ENCODE assay signal across 25 cellular contexts in genomic region chr21:21018841-21019240, GRCh38. TPM values are rescaled to one million over a fixed set of nuclear protein-coding genes. Genes with fewer than 3 reads are reported as not detected.
DNase-seq lines count a peak whose midpoint lies in the region; ATAC-seq and TF ChIP-seq lines count a peak whose summit lies in the region.
"Had no signal": no experiment of that assay in that cellular context is flagged by ENCODE, and none has a peak within 500 bp of the region (broad histone marks: within the 10 kb centered on the region; RNA-seq: fewer than 3 reads in every experiment).

No MANE protein-coding gene starts in this region.

- no peak for TF ChIP-seq CTCF in smooth muscle cell (IDR thresholded peaks at IDR 0.05; ENCODE audit: borderline replicate concordance, insufficient read depth, poor library complexity, severe bottlenecking)
- TF ChIP-seq CTCF in brain microvascular endothelial cell (IDR thresholded peaks at IDR 0.05; ENCODE audit: low read depth, low read length, missing control alignments) = no peak

- H3F3A ChIP-seq in smooth muscle cell (ENCODE audit: low read depth) = no peaks in the 10 kb centered on the region

- H3K4me1 ChIP-seq in smooth muscle cell (ENCODE audit: low read depth) = no peaks in the 10 kb centered on the region
- H3K4me1 ChIP-seq: upper lobe of left lung had no signal

- H3K36me3 Mint-ChIP-seq in naive thymus-derived CD8-positive, alpha-beta T cell = no peaks in the 10 kb centered on the region
- H3K36me3 Mint-ChIP-seq: activated CD4-positive, alpha-beta memory T cell treated with anti-CD3 and anti-CD28 coated beads for 36 hours; activated naive CD4-positive, alpha-beta T cell treated with anti-CD3 and anti-CD28 coated beads, Interleukin-2, amount 50 U/mL, for 72 hours had no signal

- no peak for ATAC-seq in naive thymus-derived CD8-positive, alpha-beta T cell
- ATAC-seq: activated naive CD4-positive, alpha-beta T cell treated with anti-CD3 and anti-CD28 coated beads, Interleukin-2, amount 50 U/mL, for 72 hours; heart left ventricle; Right ventricle myocardium inferior had no signal

- no peaks in the 10 kb centered on the region for H3K79me2 ChIP-seq in smooth muscle cell (ENCODE audit: low read depth)

- H3K4me3 ChIP-seq in smooth muscle cell (no peak overlapping the region), brain microvascular endothelial cell (ENCODE audit: low read depth, low read length) (no peak overlapping the region)
- H3K4me3 ChIP-seq: BLaER1 treated with 17β-estradiol and CSF1 and Interleukin-3, amounts not matched to agents 10 nM and 100 nM; heart left ventricle; PC-9; upper lobe of left lung had no signal

- no peak overlapping the region for H3K27ac ChIP-seq in smooth muscle cell (ENCODE audit: low read depth)
- no peak overlapping the region for H3K27ac ChIP-seq in brain microvascular endothelial cell
- H3K27ac ChIP-seq: BLaER1 treated with 17β-estradiol and CSF1 and Interleukin-3, amounts not matched to agents 10 nM and 100 nM; heart left ventricle; neutrophil; PC-9; upper lobe of left lung had no signal

- H3K27me3 Mint-ChIP-seq in naive thymus-derived CD8-positive, alpha-beta T cell = peaks cover 0 to 1% (median 0%) of the 10 kb centered on the region in 5 donors
- H3K27me3 Mint-ChIP-seq: activated CD4-positive, alpha-beta memory T cell treated with anti-CD3 and anti-CD28 coated beads for 36 hours; dendritic cell treated with granulocyte-macrophage colony-stimulating factor and Interleukin-4, amounts not matched to agents 40 ng/mL and 50 ng/mL, for 4 days; naive B cell had no signal

- no peak overlapping the region for H3K4me3 Mint-ChIP-seq in naive thymus-derived CD8-positive, alpha-beta T cell
- H3K4me3 Mint-ChIP-seq: activated CD4-positive, alpha-beta memory T cell treated with anti-CD3 and anti-CD28 coated beads for 36 hours; dendritic cell treated with granulocyte-macrophage colony-stimulating factor and Interleukin-4, amounts not matched to agents 40 ng/mL and 50 ng/mL, for 4 days; naive B cell had no signal

- no peaks in the 10 kb centered on the region for H3K9me3 ChIP-seq in smooth muscle cell (replicated peaks; ENCODE audit: low read depth)
- H3K9me3 ChIP-seq: BLaER1 treated with 17β-estradiol and CSF1 and Interleukin-3, amounts not matched to agents 10 nM and 100 nM; heart left ventricle; neutrophil; upper lobe of left lung had no signal

- H2AFZ ChIP-seq in smooth muscle cell (ENCODE audit: low read depth) = no peak overlapping the region
- H2AFZ ChIP-seq: PC-9 had no signal

- DNase-seq in NCI-H446 treated with DMSO at 0.1 percent for 48 hours (lab: John Stamatoyannopoulos, UW) (peak; percentile 28), astrocyte of the hippocampus (ENCODE audit: low read depth, low spot score) (peak; percentile 57), hippocampal formation (lab: John Stamatoyannopoulos, UW) (peak; percentile 63), smooth muscle cell (lab: John Stamatoyannopoulos, UW; ENCODE audit: unreplicated experiment) (no peak), brain microvascular endothelial cell (no peak)
- DNase-seq in naive thymus-derived CD8-positive, alpha-beta T cell = no peak
- no peak for DNase-seq in NK-92 treated with Interleukin-12 subunit alpha and Interleukin-12 subunit beta, amount 100 ng/mL, for 24 hours (lab: John Stamatoyannopoulos, UW)
- DNase-seq: activated CD4-positive, alpha-beta memory T cell treated with anti-CD3 and anti-CD28 coated beads for 36 hours; activated CD4-positive, alpha-beta T cell treated with anti-CD3 and anti-CD28 coated beads for 1 hour; central memory CD4-positive, alpha-beta T cell; erythroblast; heart left ventricle; Karpas-422; naive B cell; NCI-H187; NCI-H524; PC-9; stimulated activated CD4-positive, alpha-beta T cell treated with anti-CD3 and anti-CD28 coated beads, Interleukin-4, amount 100 ng/mL, for 4 hours; T-helper 2 cell; upper lobe of left lung had no signal

- H3K36me3 ChIP-seq in smooth muscle cell (ENCODE audit: low read depth) = no peaks in the 10 kb centered on the region
- H3K36me3 ChIP-seq in brain microvascular endothelial cell (replicated peaks) = no peaks in the 10 kb centered on the region
- H3K36me3 ChIP-seq: BLaER1 treated with 17β-estradiol and CSF1 and Interleukin-3, amounts not matched to agents 10 nM and 100 nM; heart left ventricle; neutrophil; upper lobe of left lung had no signal

- in situ Hi-C loops in brain microvascular endothelial cell (cut with HindIII; ENCODE audit: low pct_ligation_motif_present, low sequenced_read_pairs) = no loop called here

- no peak overlapping the region for H3K27ac Mint-ChIP-seq in naive thymus-derived CD8-positive, alpha-beta T cell
- H3K27ac Mint-ChIP-seq: activated CD4-positive, alpha-beta memory T cell treated with anti-CD3 and anti-CD28 coated beads for 36 hours; activated naive CD4-positive, alpha-beta T cell treated with anti-CD3 and anti-CD28 coated beads, Interleukin-2, amount 50 U/mL, for 72 hours; dendritic cell treated with granulocyte-macrophage colony-stimulating factor and Interleukin-4, amounts not matched to agents 40 ng/mL and 50 ng/mL, for 4 days; naive B cell had no signal

- H3K27me3 ChIP-seq in smooth muscle cell (ENCODE audit: low read depth) (no peaks in the 10 kb centered on the region), brain microvascular endothelial cell (replicated peaks) (no peaks in the 10 kb centered on the region)
- H3K27me3 ChIP-seq: BLaER1 treated with 17β-estradiol and CSF1 and Interleukin-3, amounts not matched to agents 10 nM and 100 nM; heart left ventricle; neutrophil; upper lobe of left lung had no signal

- 84% methylated on average over 2 of the region's 2 CpGs for WGBS in smooth muscle cell (ENCODE audit: low lambda C conversion rate)

- H3K9ac ChIP-seq in smooth muscle cell (ENCODE audit: low read depth) = no peak overlapping the region
- H3K9ac ChIP-seq: BLaER1 treated with 17β-estradiol and CSF1 and Interleukin-3, amounts not matched to agents 10 nM and 100 nM had no signal

- H3K4me1 Mint-ChIP-seq in naive thymus-derived CD8-positive, alpha-beta T cell = no peaks in the 10 kb centered on the region
- H3K4me1 Mint-ChIP-seq: naive B cell had no signal

- H3K9me3 Mint-ChIP-seq in naive thymus-derived CD8-positive, alpha-beta T cell = peaks cover 0 to 3% (median 0%) of the 10 kb centered on the region in 9 donors
- H3K9me3 Mint-ChIP-seq: activated CD4-positive, alpha-beta memory T cell treated with anti-CD3 and anti-CD28 coated beads for 36 hours; activated naive CD4-positive, alpha-beta T cell treated with anti-CD3 and anti-CD28 coated beads, Interleukin-2, amount 50 U/mL, for 72 hours; dendritic cell treated with granulocyte-macrophage colony-stimulating factor and Interleukin-4, amounts not matched to agents 40 ng/mL and 50 ng/mL, for 4 days had no signal

- no peaks in the 10 kb centered on the region for H4K20me1 ChIP-seq in smooth muscle cell (ENCODE audit: low read depth)
- H4K20me1 ChIP-seq: BLaER1 treated with 17β-estradiol and CSF1 and Interleukin-3, amounts not matched to agents 10 nM and 100 nM had no signal

- peak overlapping the region; percentile 24 for H3K4me2 ChIP-seq in smooth muscle cell
- H3K4me2 ChIP-seq: PC-9 had no signal

- POLR2A ChIA-PET in naive thymus-derived CD8-positive, alpha-beta T cell (lab: Charles Lee) = no interaction called here

RNA-seq across cellular contexts. Expression of gene NCAM2, which starts 20.6 kb away (rescaled TPM):
- total RNA-seq in smooth muscle cell = 0.04 and 0.49 TPM in 2 replicates
- polyA plus RNA-seq in smooth muscle cell = 0.77 TPM in 1 of 2 replicates, not detected in the other
- total RNA-seq in naive thymus-derived CD8-positive, alpha-beta T cell = not detected
- polyA plus RNA-seq in naive thymus-derived CD8-positive, alpha-beta T cell = not detected
- total RNA-seq: activated CD4-positive, alpha-beta memory T cell treated with anti-CD3 and anti-CD28 coated beads for 36 hours; activated naive CD4-positive, alpha-beta T cell treated with anti-CD3 and anti-CD28 coated beads, Interleukin-2, amount 50 U/mL, for 72 hours; PC-9 had no signal

Comparison
In these comparisons a context has a peak if more than half of its experiments do, and no peak if none do; other contexts are left out.
1. DNase-seq: peak in NCI-H446 treated with DMSO at 0.1 percent for 48 hours (single experiment), astrocyte of the hippocampus (single experiment) and hippocampal formation (2 of 2); none in smooth muscle cell (single experiment), naive thymus-derived CD8-positive, alpha-beta T cell (0 of 10), NK-92 treated with Interleukin-12 subunit alpha and Interleukin-12 subunit beta, amount 100 ng/mL, for 24 hours (single experiment) and brain microvascular endothelial cell (single experiment).